In the genomic region with DNA sequence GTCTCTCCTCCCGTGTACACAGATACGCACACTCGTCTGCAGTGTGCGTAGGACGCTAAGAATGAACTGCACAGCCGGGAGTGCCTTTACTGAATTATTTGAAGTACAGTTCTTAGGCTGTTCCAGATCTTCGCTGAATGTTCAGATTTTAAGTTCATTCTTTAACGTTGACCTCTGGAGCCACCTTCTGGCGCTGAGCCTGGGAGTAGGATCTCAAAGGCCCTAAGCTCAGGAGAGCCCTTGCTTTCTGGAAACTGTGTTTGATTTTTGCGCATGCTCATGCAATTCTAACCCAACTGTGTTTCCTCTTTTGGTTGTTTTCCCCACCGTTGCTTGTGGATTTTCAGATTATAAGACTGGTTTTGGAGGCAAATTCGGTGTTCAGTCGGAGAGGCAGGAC, we compare ENCODE assay signal across 25 cellular contexts. TPM values are rescaled to one million over a fixed set of nuclear protein-coding genes. Genes with fewer than 3 reads are reported as not detected.
DNase-seq lines count a peak whose midpoint lies in the region; ATAC-seq and TF ChIP-seq lines count a peak whose summit lies in the region.
"Had no signal": no experiment of that assay in that cellular context is flagged by ENCODE, and none has a peak within 500 bp of the region (broad histone marks: within the 10 kb centered on the region; RNA-seq: fewer than 3 reads in every experiment).

No MANE protein-coding gene starts in this region.

- no peak overlapping the region for H3K9ac ChIP-seq in Loucy (ENCODE audit: low read depth, low read length, poor library complexity, severe bottlenecking)

- H4K20me1 ChIP-seq in Loucy (ENCODE audit: insufficient read depth, low read length, poor library complexity, severe bottlenecking) (no peaks in the 10 kb centered on the region), osteoblast (ENCODE audit: insufficient read depth, low read length) (peaks cover 72% of the 10 kb centered on the region)

- no peak overlapping the region for H3K4me3 Mint-ChIP-seq in activated CD4-positive, alpha-beta T cell treated with anti-CD3 and anti-CD28 coated beads, Interleukin-2, amount 10 ng/mL, durations not matched to agents 24 days and 14 days
- no peak overlapping the region for H3K4me3 Mint-ChIP-seq in WTC11
- H3K4me3 Mint-ChIP-seq: memory B cell; naive thymus-derived CD4-positive, alpha-beta T cell had no signal

- no peak overlapping the region for H3K27ac Mint-ChIP-seq in activated CD4-positive, alpha-beta T cell treated with anti-CD3 and anti-CD28 coated beads, Interleukin-2, amount 10 ng/mL, durations not matched to agents 24 days and 14 days
- 0 out of 2 replicates have a peak overlapping the region, but pooled peaks have one; percentile 32 for H3K27ac Mint-ChIP-seq in WTC11
- H3K27ac Mint-ChIP-seq: memory B cell; naive thymus-derived CD4-positive, alpha-beta T cell had no signal

- H3K27ac ChIP-seq in osteoblast (ENCODE audit: low read depth, low read length): no peak overlapping the region
- H3K27ac ChIP-seq: A549, C4-2B, esophagus squamous epithelium, pancreas had no signal

- H3K4me1 ChIP-seq in Loucy (ENCODE audit: insufficient read depth, low read length, poor library complexity, severe bottlenecking): peaks cover 14% of the 10 kb centered on the region
- peaks cover 18% of the 10 kb centered on the region for H3K4me1 ChIP-seq in osteoblast (ENCODE audit: insufficient read depth, low read length)
- H3K4me1 ChIP-seq: A549, esophagus squamous epithelium, pancreas had no signal

- H3K4me3 ChIP-seq in Loucy (ENCODE audit: low read length, poor library complexity, severe bottlenecking): no peak overlapping the region
- no peak overlapping the region for H3K4me3 ChIP-seq in osteoblast (ENCODE audit: insufficient read depth, low read length)
- H3K4me3 ChIP-seq: A549, esophagus squamous epithelium, pancreas had no signal

- TF ChIP-seq CTCF in Loucy (conservative IDR thresholded peaks at IDR 0.05; ENCODE audit: low read length) (peak; percentile 50), WTC11 (IDR thresholded peaks at IDR 0.05) (no peak), osteoblast (IDR thresholded peaks at IDR 0.05; ENCODE audit: extremely low read depth, low read depth, low read length) (no peak)

- no peaks in the 10 kb centered on the region for H3K36me3 ChIP-seq in Loucy (ENCODE audit: insufficient read depth, low read length)
- peaks cover 84% of the 10 kb centered on the region for H3K36me3 ChIP-seq in osteoblast (ENCODE audit: insufficient read depth, low read length)

- no peaks in the 10 kb centered on the region for H3K79me2 ChIP-seq in Loucy (ENCODE audit: insufficient read depth, low read length)
- peaks cover 58% of the 10 kb centered on the region for H3K79me2 ChIP-seq in osteoblast (ENCODE audit: insufficient read depth, low read length)

- no peak for ATAC-seq in WTC11
- ATAC-seq: A549; naive thymus-derived CD4-positive, alpha-beta T cell; right cardiac atrium; Right ventricle myocardium inferior had no signal

- peak; percentile 63 for DNase-seq in activated CD4-positive, alpha-beta T cell treated with anti-CD3 and anti-CD28 coated beads, Interleukin-2, amount 10 ng/mL, durations not matched to agents 24 days and 14 days
- DNase-seq in activated CD4-positive, alpha-beta T cell treated with anti-CD3 and anti-CD28 coated beads, Interleukin-2, amount 50 U/mL, for 4 hours: no peak
- DNase-seq in WTC11 (ENCODE audit: low spot score) (no peak), osteoblast (ENCODE audit: insufficient read length, low spot score, missing footprints) (peak; percentile 14), RPMI8226 (no peak), NCI-H524 treated with DMSO at 0.1 percent for 48 hours (lab: John Stamatoyannopoulos, UW) (no peak)
- no peak for DNase-seq in stimulated activated CD4-positive, alpha-beta T cell treated with anti-CD3 and anti-CD28 coated beads, Interleukin-4, amount 100 ng/mL, for 1 hour
- DNase-seq: activated CD4-positive, alpha-beta T cell treated with anti-CD3 and anti-CD28 coated beads, Interleukin-2, amount 50 U/mL, for 1 hour; activated naive CD4-positive, alpha-beta T cell treated with anti-CD3 and anti-CD28 coated beads, Interleukin-2, amount 50 U/mL, for 16 hours; activated T-cell treated with anti-CD3 and anti-CD28 coated beads, Interleukin-2, amount 50 U/mL, for 1 hour; cerebellar nuclear complex; esophagus squamous epithelium; H7; kidney glomerular epithelial cell; naive thymus-derived CD4-positive, alpha-beta T cell; NCI-H1105 treated with DMSO at 0.1 percent for 48 hours; NCI-H2081 treated with DMSO at 0.1 percent for 48 hours; SW 1271 had no signal

- H2AFZ ChIP-seq in Loucy (ENCODE audit: low read length): no peak overlapping the region
- no peak overlapping the region for H2AFZ ChIP-seq in osteoblast (ENCODE audit: low read length)

- intact Hi-C loops in activated CD4-positive, alpha-beta T cell treated with anti-CD3 and anti-CD28 coated beads, Interleukin-2, amount 10 ng/mL, durations not matched to agents 24 days and 14 days (cut with micrococcal nuclease): no loop called here

- H3K9me2 ChIP-seq in Loucy (replicated peaks; ENCODE audit: low read depth, low read length): no peaks in the 10 kb centered on the region

- H3K4me2 ChIP-seq in Loucy (ENCODE audit: low read depth, low read length, poor library complexity, severe bottlenecking) (no peak overlapping the region), osteoblast (ENCODE audit: insufficient read depth, low read length) (no peak overlapping the region)
- H3K4me2 ChIP-seq: A549 had no signal

- CTCF ChIA-PET in WTC11 (lab: Charles Lee): no interaction called here

- H3K36me3 Mint-ChIP-seq in activated CD4-positive, alpha-beta T cell treated with anti-CD3 and anti-CD28 coated beads, Interleukin-2, amount 10 ng/mL, durations not matched to agents 24 days and 14 days (ENCODE audit: low read depth): peaks cover 2% of the 10 kb centered on the region
- H3K36me3 Mint-ChIP-seq in WTC11: peaks cover 80% of the 10 kb centered on the region
- H3K36me3 Mint-ChIP-seq: memory B cell had no signal

- peaks cover 7% of the 10 kb centered on the region for H3K4me1 Mint-ChIP-seq in activated CD4-positive, alpha-beta T cell treated with anti-CD3 and anti-CD28 coated beads, Interleukin-2, amount 10 ng/mL, durations not matched to agents 24 days and 14 days
- peaks cover 18% of the 10 kb centered on the region for H3K4me1 Mint-ChIP-seq in WTC11

- H3K9me3 Mint-ChIP-seq in activated CD4-positive, alpha-beta T cell treated with anti-CD3 and anti-CD28 coated beads, Interleukin-2, amount 10 ng/mL, durations not matched to agents 24 days and 14 days: no peaks in the 10 kb centered on the region
- H3K9me3 Mint-ChIP-seq in WTC11: no peaks in the 10 kb centered on the region
- H3K9me3 Mint-ChIP-seq: memory B cell had no signal

- H3K9me3 ChIP-seq in Loucy (ENCODE audit: insufficient read depth, low read depth, low read length): no peaks in the 10 kb centered on the region
- H3K9me3 ChIP-seq in osteoblast (ENCODE audit: low read depth, low read length): no peaks in the 10 kb centered on the region
- H3K9me3 ChIP-seq: A549, esophagus squamous epithelium, pancreas had no signal

- H3K27me3 Mint-ChIP-seq in activated CD4-positive, alpha-beta T cell treated with anti-CD3 and anti-CD28 coated beads, Interleukin-2, amount 10 ng/mL, durations not matched to agents 24 days and 14 days: peaks cover under 1% of the 10 kb centered on the region
- no peaks in the 10 kb centered on the region for H3K27me3 Mint-ChIP-seq in WTC11 (ENCODE audit: low read depth)

- H3K27me3 ChIP-seq in Loucy (ENCODE audit: insufficient read depth, low read length, poor library complexity, severe bottlenecking) (no peaks in the 10 kb centered on the region), osteoblast (ENCODE audit: insufficient read depth, low read length) (no peaks in the 10 kb centered on the region)
- H3K27me3 ChIP-seq: esophagus squamous epithelium, pancreas had no signal

- POLR2A ChIA-PET in WTC11 (lab: Charles Lee): no interaction called here

- H3F3A ChIP-seq in Loucy (ENCODE audit: low read depth): no peaks in the 10 kb centered on the region

TF ChIP-seq in WTC11, 78 proteins besides CTCF, POLR2A, EP300 and RAD21 (continues in another document):
- no peak for TF ChIP-seq E2F4 (CRISPR knock-in tag; IDR thresholded peaks at IDR 0.05; ENCODE audit: borderline replicate concordance, low read depth)
- no peak for TF ChIP-seq JUN (CRISPR knock-in tag; IDR thresholded peaks at IDR 0.05)
- TF ChIP-seq ZMAT4 (CRISPR knock-in tag; IDR thresholded peaks at IDR 0.05): no peak
- TF ChIP-seq, protein P1, sequence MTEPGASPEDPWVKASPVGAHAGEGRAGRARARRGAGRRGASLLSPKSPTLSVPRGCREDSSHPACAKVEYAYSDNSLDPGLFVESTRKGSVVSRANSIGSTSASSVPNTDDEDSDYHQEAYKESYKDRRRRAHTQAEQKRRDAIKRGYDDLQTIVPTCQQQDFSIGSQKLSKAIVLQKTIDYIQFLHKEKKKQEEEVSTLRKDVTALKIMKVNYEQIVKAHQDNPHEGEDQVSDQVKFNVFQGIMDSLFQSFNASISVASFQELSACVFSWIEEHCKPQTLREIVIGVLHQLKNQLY (CRISPR knock-in tag; IDR thresholded peaks at IDR 0.05): no peak
- TF ChIP-seq E2F5 (CRISPR knock-in tag; IDR thresholded peaks at IDR 0.05): no peak
- no peak for TF ChIP-seq CREB1 (CRISPR knock-in tag; IDR thresholded peaks at IDR 0.05)
- no peak for TF ChIP-seq ZNF219 (CRISPR knock-in tag; IDR thresholded peaks at IDR 0.05; ENCODE audit: borderline replicate concordance)

RNA-seq across cellular contexts. Expression of gene CTTN, which starts 22.8 kb away (rescaled TPM):
- 56.7 and 57.0 TPM in 2 replicates for total RNA-seq in activated CD4-positive, alpha-beta T cell treated with anti-CD3 and anti-CD28 coated beads, Interleukin-2, amount 10 ng/mL, durations not matched to agents 24 days and 14 days
- total RNA-seq in WTC11 (2021) (216 to 281 TPM (median 222 TPM) in 3 replicates), osteoblast (426 and 429 TPM in 2 replicates)

Comparison
In these comparisons a context has a peak if more than half of its experiments do, and no peak if none do; other contexts are left out.
1. DNase-seq: peak in activated CD4-positive, alpha-beta T cell treated with anti-CD3 and anti-CD28 coated beads, Interleukin-2, amount 10 ng/mL, durations not matched to agents 24 days and 14 days (single experiment) and osteoblast (single experiment); none in activated CD4-positive, alpha-beta T cell treated with anti-CD3 and anti-CD28 coated beads, Interleukin-2, amount 50 U/mL, for 4 hours (0 of 2), WTC11 (single experiment), RPMI8226 (single experiment), NCI-H524 treated with DMSO at 0.1 percent for 48 hours (single experiment) and stimulated activated CD4-positive, alpha-beta T cell treated with anti-CD3 and anti-CD28 coated beads, Interleukin-4, amount 100 ng/mL, for 1 hour (single experiment).